ENCODE assay signal across 1 cellular context in genomic region chr2:186485871-186486650, GRCh38.
TF ChIP-seq lines count a peak whose summit lies in the region.

Gene ZC3H15 (plus strand): TSS chr2:186486260. CDS start chr2:186486383, 123 bp downstream.

TF ChIP-seq in HEK293, 187 proteins besides CTCF, POLR2A, EP300 and RAD21 (continued from another document and continues in another):
- TF ChIP-seq ZNF645 (tag by site-specific recombination; IDR thresholded peaks at IDR 0.05) (no peak), YY1 (tag by site-specific recombination; IDR thresholded peaks at IDR 0.05) (peak; percentile 4; the same call in 1 of the 2 replicates), SP7 (tag by site-specific recombination; IDR thresholded peaks at IDR 0.05) (peak; percentile 44; the same call in 1 of the 2 replicates), TCF7L2 (IDR thresholded peaks at IDR 0.05; ENCODE audit: borderline replicate concordance, low read depth, low read length) (no peak), ZBTB8A (tag by site-specific recombination; IDR thresholded peaks at IDR 0.05) (peak; percentile 58), KLF16 (tag by site-specific recombination; IDR thresholded peaks at IDR 0.05) (peak; percentile 53; the same call in 1 of the 2 replicates), ZNF76 (tag by site-specific recombination; IDR thresholded peaks at IDR 0.05; ENCODE audit: borderline replicate concordance, low read depth) (peak; percentile 88), ZNF280C (tag by site-specific recombination; IDR thresholded peaks at IDR 0.05) (no peak), ZNF785 (tag by site-specific recombination; IDR thresholded peaks at IDR 0.05) (no peak), ZNF514 (tag by site-specific recombination; IDR thresholded peaks at IDR 0.05) (no peak), ZNF324 (tag by site-specific recombination; IDR thresholded peaks at IDR 0.05) (peak; percentile 13; the same call in 1 of the 2 replicates), ZNF311 (tag by site-specific recombination; IDR thresholded peaks at IDR 0.05; ENCODE audit: borderline replicate concordance) (no peak), IKZF3 (tag by site-specific recombination; IDR thresholded peaks at IDR 0.05) (peak; percentile 40; the same call in 1 of the 2 replicates), ZNF354C (tag by site-specific recombination; IDR thresholded peaks at IDR 0.05; ENCODE audit: borderline replicate concordance, low read depth) (no peak), ZNF302 (tag by site-specific recombination; IDR thresholded peaks at IDR 0.05; ENCODE audit: low read depth) (no peak), ZNF664 (tag by site-specific recombination; IDR thresholded peaks at IDR 0.05) (no peak), ZNF2 (tag by site-specific recombination; IDR thresholded peaks at IDR 0.05) (no peak), ZNF658 (tag by site-specific recombination; IDR thresholded peaks at IDR 0.05) (no peak), ZNF670 (tag by site-specific recombination; IDR thresholded peaks at IDR 0.05; ENCODE audit: low read depth) (no peak), ZNF148 (tag by site-specific recombination; IDR thresholded peaks at IDR 0.05; ENCODE audit: borderline replicate concordance) (no peak), ZFP3 (tag by site-specific recombination; IDR thresholded peaks at IDR 0.05; ENCODE audit: low read depth) (no peak), ZNF843 (tag by site-specific recombination; IDR thresholded peaks at IDR 0.05) (no peak; the same call in 1 of the 2 replicates), ZNF394 (tag by site-specific recombination; IDR thresholded peaks at IDR 0.05; ENCODE audit: borderline replicate concordance) (no peak; the same call in 1 of the 2 replicates), ZBTB26 (tag by site-specific recombination; optimal IDR thresholded peaks at IDR 0.05) (peak; percentile 91), ZNF211 (tag by site-specific recombination; IDR thresholded peaks at IDR 0.05; ENCODE audit: low read depth) (no peak), ZNF433 (tag by site-specific recombination; IDR thresholded peaks at IDR 0.05; ENCODE audit: low read depth) (no peak), GLI4 (tag by site-specific recombination; IDR thresholded peaks at IDR 0.05) (no peak), ZBTB44 (tag by site-specific recombination; IDR thresholded peaks at IDR 0.05) (no peak), ZNF362 (tag by site-specific recombination; IDR thresholded peaks at IDR 0.05) (no peak), ZNF449 (tag by site-specific recombination; IDR thresholded peaks at IDR 0.05) (0 out of 2 replicates have a peak, but pooled peaks have one; percentile 12), BCL11B (tag by site-specific recombination; IDR thresholded peaks at IDR 0.05; ENCODE audit: low read depth) (no peak), ZNF391 (tag by site-specific recombination; IDR thresholded peaks at IDR 0.05; ENCODE audit: borderline replicate concordance, low read depth) (0 out of 2 replicates have a peak, but pooled peaks have one; percentile 28), ZSCAN16 (tag by site-specific recombination; IDR thresholded peaks at IDR 0.05) (no peak), ZNF776 (tag by site-specific recombination; IDR thresholded peaks at IDR 0.05; ENCODE audit: borderline replicate concordance) (no peak), EGR2 (tag by site-specific recombination; IDR thresholded peaks at IDR 0.05; ENCODE audit: low read depth) (no peak), ZNF24 (tag by site-specific recombination; IDR thresholded peaks at IDR 0.05) (no peak), HOXC10 (CRISPR knock-in tag; IDR thresholded peaks at IDR 0.05) (no peak), ZNF660 (tag by site-specific recombination; IDR thresholded peaks at IDR 0.05) (no peak; the same call in 1 of the 2 replicates), HIC1 (tag by site-specific recombination; IDR thresholded peaks at IDR 0.05) (no peak; the same call in 1 of the 2 replicates), ZNF654 (tag by site-specific recombination; IDR thresholded peaks at IDR 0.05; ENCODE audit: low read depth) (no peak), ZNF518A (tag by site-specific recombination; conservative IDR thresholded peaks at IDR 0.05; ENCODE audit: low read depth) (0 out of 2 replicates have a peak, but pooled peaks have one; percentile 27), ZNF248 (tag by site-specific recombination; IDR thresholded peaks at IDR 0.05) (no peak)
